8 cellular contexts compared by ENCODE assay signal in genomic region chr14:50666772-50667490, GRCh38. TPM values are rescaled to one million over a fixed set of nuclear protein-coding genes. Genes with fewer than 3 reads are reported as not detected.
DNase-seq lines count a peak whose midpoint lies in the region; ATAC-seq and TF ChIP-seq lines count a peak whose summit lies in the region.

No MANE protein-coding gene starts in this region.

- H3K9me3 ChIP-seq in mucosa of descending colon: no peaks in the 10 kb centered on the region

- H3K4me1 ChIP-seq in mucosa of descending colon (ENCODE audit: low read depth): no peaks in the 10 kb centered on the region

- intact Hi-C loops in mucosa of descending colon (cut with DNase I, micrococcal nuclease): no loop called here

- TF ChIP-seq CTCF in mucosa of descending colon (IDR thresholded peaks at IDR 0.05): no peak

- peak; percentile 55 for DNase-seq in DMS53 (lab: John Stamatoyannopoulos, UW)
- no peak for DNase-seq in DMS53 treated with DMSO at 0.1 percent for 48 hours (lab: John Stamatoyannopoulos, UW; ENCODE audit: unreplicated experiment)
- peak; percentile 25 for DNase-seq in UCSD-AML1 (lab: John Stamatoyannopoulos, UW; ENCODE audit: unreplicated experiment)
- no peak for DNase-seq in epithelial cell of prostate (ENCODE audit: low read depth, low spot score)
- peak in 2 of 3 donors; percentile 47 to 49 for DNase-seq in mucosa of descending colon
- no peak for DNase-seq in occipital lobe (lab: John Stamatoyannopoulos, UW)
- DNase-seq in Kasumi-1 (lab: John Stamatoyannopoulos, UW): no peak

- H3K36me3 ChIP-seq in mucosa of descending colon (ENCODE audit: low read depth): no peaks in the 10 kb centered on the region

- TF ChIP-seq EP300 in Ishikawa (IDR thresholded peaks at IDR 0.05; ENCODE audit: borderline replicate concordance): no peak

- peak; percentile 35 for ATAC-seq in mucosa of descending colon

- peak overlapping the region; percentile 88 for H3K27ac ChIP-seq in epithelial cell of prostate

- H3K4me3 ChIP-seq in mucosa of descending colon: peak overlapping the region; percentile 66

- no peak for TF ChIP-seq RAD21 in Ishikawa (IDR thresholded peaks at IDR 0.05; ENCODE audit: low read depth)

TF ChIP-seq in Ishikawa, 13 proteins besides CTCF, POLR2A, EP300 and RAD21:
- TF ChIP-seq TEAD4 (IDR thresholded peaks at IDR 0.05) (peak; percentile 10; the same call in 1 of the 2 replicates), FOXM1 (IDR thresholded peaks at IDR 0.05; ENCODE audit: borderline replicate concordance, low read depth) (no peak)
TF ChIP-seq in Ishikawa: peak in this region for 1.

RNA-seq across cellular contexts. Expression of gene SAV1, which starts 1.2 kb away (rescaled TPM):
- total RNA-seq in mucosa of descending colon (10 to 100 TPM; 17.0 to 29.0 (median 18.0) TPM), occipital lobe (39.5 TPM)

Comparison
In these comparisons a context has a peak if more than half of its experiments do, and no peak if none do; other contexts are left out.
1. DNase-seq: peak in DMS53 (single experiment), UCSD-AML1 (single experiment) and mucosa of descending colon (2 of 3); none in DMS53 treated with DMSO at 0.1 percent for 48 hours (single experiment), epithelial cell of prostate (single experiment), occipital lobe (single experiment) and Kasumi-1 (0 of 2).